Comparison of ENCODE assay signal across 8 cellular contexts in the genomic region with DNA sequence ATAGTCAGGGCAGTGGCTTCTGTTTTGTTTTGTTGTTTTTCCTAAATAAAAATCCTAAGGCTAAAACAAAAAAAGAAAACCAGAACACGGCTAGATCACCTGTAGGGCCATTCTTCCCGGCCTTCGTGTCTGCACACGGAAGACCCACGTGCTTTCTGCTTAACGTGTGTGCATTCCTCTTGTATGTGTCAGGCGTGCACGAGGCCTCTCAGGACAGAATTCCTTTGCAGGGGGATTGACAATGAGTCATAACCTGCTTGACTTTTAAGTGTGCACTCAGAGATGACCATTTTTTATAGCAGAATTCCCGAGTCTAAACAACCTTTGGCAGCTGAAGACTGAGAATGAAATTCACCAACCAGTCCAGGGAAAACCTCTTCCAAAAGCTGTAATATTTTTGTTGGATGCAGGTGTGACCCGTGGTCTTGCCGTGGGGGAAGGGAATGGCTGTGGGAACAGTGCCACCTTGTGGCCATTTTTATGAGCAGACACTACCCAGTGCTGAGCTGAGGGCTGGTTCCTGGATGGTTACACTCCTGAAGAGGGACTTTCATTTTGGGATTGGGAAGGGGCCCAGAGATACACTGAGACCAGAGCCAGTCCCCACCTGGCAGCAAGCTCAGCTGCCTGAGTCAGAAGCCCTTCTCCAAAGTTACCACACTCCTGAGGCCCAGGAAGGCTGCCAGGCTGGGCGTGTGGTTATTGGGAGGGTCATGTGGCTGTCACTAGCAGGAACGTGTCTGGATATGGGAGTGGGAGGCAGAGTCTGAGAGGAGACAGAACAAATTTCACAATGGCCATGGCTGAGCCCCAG. TPM values are rescaled to one million over a fixed set of nuclear protein-coding genes. Genes with fewer than 3 reads are reported as not detected.
A peak's percentile ranks its signal among the peaks of the same experiment; 100 is the strongest.
DNase-seq lines count a peak whose midpoint lies in the region; ATAC-seq lines count a peak whose summit lies in the region.

No MANE protein-coding gene starts in this region.

- DNase-seq in NCI-H2171 treated with DMSO at 0.1 percent for 48 hours (lab: John Stamatoyannopoulos, UW) (peak; percentile 50), NCI-H2171 (lab: John Stamatoyannopoulos, UW) (no peak), NCI-H446 (lab: John Stamatoyannopoulos, UW) (peak; percentile 45 to 84), ecto neural progenitor cell (ENCODE audit: low spot score) (peak; percentile 85), lung microvascular endothelial cell (ENCODE audit: low read depth in 2 of 2) (peak; percentile 94 to 98)
- DNase-seq in activated CD4-positive, alpha-beta T cell treated with anti-CD3 and anti-CD28 coated beads, Interleukin-2, amount 50 U/mL, for 4 hours = peak; percentile 40 to 43
- DNase-seq in stimulated activated CD4-positive, alpha-beta T cell treated with anti-CD3 and anti-CD28 coated beads, TNF-alpha, amount 100 ng/mL, for 4 hours (ENCODE audit: low read depth in 3 of 3) = peak; percentile 14 to 30 (median 17)

- ATAC-seq in HG03025 (IDR thresholded peaks at IDR 0.05; ENCODE audit: low FRiP score, unreplicated experiment) = peak; percentile 63

RNA-seq across cellular contexts. Expression of gene DKK3, which starts 35.7 kb away (rescaled TPM):
- total RNA-seq in lung microvascular endothelial cell = 219 and 225 TPM in 2 replicates
